9 cellular contexts compared by ENCODE assay signal in the genomic region with DNA sequence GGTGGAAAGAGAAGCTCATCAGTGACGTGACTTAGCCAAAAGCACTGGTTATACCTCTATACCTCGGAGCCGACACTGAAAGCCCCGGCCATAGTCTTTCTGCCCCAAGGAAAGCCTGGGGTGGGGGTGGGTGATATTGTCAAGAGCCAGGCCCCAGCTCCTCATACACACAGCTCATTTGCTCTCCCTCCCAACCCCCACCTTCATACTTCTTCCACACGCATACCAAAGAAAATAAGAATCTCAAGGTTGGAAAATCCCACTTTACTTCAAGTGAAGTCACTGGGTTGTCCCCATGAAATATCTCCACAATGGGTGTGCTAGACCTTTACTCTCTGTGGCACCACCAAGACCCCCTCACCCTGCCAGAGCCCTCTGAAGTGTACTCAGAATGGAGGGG. TPM values are rescaled to one million over a fixed set of nuclear protein-coding genes. Genes with fewer than 3 reads are reported as not detected.
DNase-seq lines count a peak whose midpoint lies in the region; ATAC-seq and TF ChIP-seq lines count a peak whose summit lies in the region.
"Had no signal": no experiment of that assay in that cellular context is flagged by ENCODE, and none has a peak within 500 bp of the region (broad histone marks: within the 10 kb centered on the region; RNA-seq: fewer than 3 reads in every experiment).

No MANE protein-coding gene starts in this region.

- H4K20me1 ChIP-seq in OCI-LY1 (ENCODE audit: insufficient read depth, low read length): no peaks in the 10 kb centered on the region

- peaks cover 66% of the 10 kb centered on the region for H3K4me1 Mint-ChIP-seq in CD4-positive, alpha-beta T cell (ENCODE audit: low read depth)

- H3F3A ChIP-seq in OCI-LY1 (ENCODE audit: insufficient read depth, low read length): no peaks in the 10 kb centered on the region

- H3K27ac Mint-ChIP-seq in CD4-positive, alpha-beta T cell: peak overlapping the region; percentile 99

- TF ChIP-seq POLR2A in sigmoid colon (IDR thresholded peaks at IDR 0.05): no peak

- CTCF ChIA-PET in CD4-positive, alpha-beta T cell (lab: Charles Lee): interaction anchor here (1.2 to 3.9 kb wide), 7 partner anchors 13 to 40 kb away, joined by 3 to 34 read pairs (median 5); partner anchors contain the start of gene ZFP62

- H3K27me3 Mint-ChIP-seq in CD4-positive, alpha-beta T cell: no peaks in the 10 kb centered on the region

- H3K36me3 Mint-ChIP-seq in CD4-positive, alpha-beta T cell (ENCODE audit: low read depth): peaks cover 55% of the 10 kb centered on the region

- ATAC-seq in CD4-positive, alpha-beta T cell (ENCODE audit: poor library complexity): no peak
- ATAC-seq in HG02571 (IDR thresholded peaks at IDR 0.05; ENCODE audit: unreplicated experiment) (no peak), HG02884 (IDR thresholded peaks at IDR 0.05; ENCODE audit: unreplicated experiment) (no peak)

- no peaks in the 10 kb centered on the region for H3K9me3 ChIP-seq in CD4-positive, alpha-beta T cell (ENCODE audit: control insufficient read depth, low read length)
- H3K9me3 ChIP-seq in OCI-LY1 (ENCODE audit: low read length) (no peaks in the 10 kb centered on the region), endocrine pancreas (ENCODE audit: control insufficient read depth, low read length) (no peaks in the 10 kb centered on the region), sigmoid colon (no peaks in the 10 kb centered on the region)

- no peak overlapping the region for H2AFZ ChIP-seq in OCI-LY1 (ENCODE audit: low read length)

- H3K4me2 ChIP-seq in OCI-LY1 (ENCODE audit: low read length): peak overlapping the region; percentile 83

- WGBS in sigmoid colon, 2 donors: 96% methylated on average over 5 of the region's 5 CpGs

- H3K36me3 ChIP-seq in OCI-LY1 (ENCODE audit: insufficient read depth, low read length) (peaks cover 21% of the 10 kb centered on the region), endocrine pancreas (ENCODE audit: control insufficient read depth, insufficient read depth, low read length) (no peaks in the 10 kb centered on the region), sigmoid colon (peaks cover 0 to 13% (median 4%) of the 10 kb centered on the region in 4 donors)

- H3K9me3 Mint-ChIP-seq in CD4-positive, alpha-beta T cell: no peaks in the 10 kb centered on the region

- DNase-seq in CD4-positive, alpha-beta T cell: no peak
- DNase-seq in sigmoid colon: no peak
- DNase-seq in NCI-H1048 (lab: John Stamatoyannopoulos, UW): no peak
- DNase-seq in SIG-M5 (lab: John Stamatoyannopoulos, UW): no peak
- DNase-seq: NCI-H510A treated with DMSO at 0.1 percent for 48 hours had no signal

- intact Hi-C loops in CD4-positive, alpha-beta T cell (cut with DNase I, micrococcal nuclease): loop anchor here (2.0 to 10.0 kb wide), 4 partner anchors 27 to 45 kb away; partner anchors contain the start of genes MGAT1 (in 1 of the 2) and ZFP62 (in 1 of the 2)
- intact Hi-C loops in sigmoid colon (cut with DNase I): no loop called here

- H3K79me2 ChIP-seq in OCI-LY1 (ENCODE audit: insufficient read depth, low read length): 0 out of 2 replicates have a peak, but pooled peaks cover 7% of the 10 kb centered on the region

- no peaks in the 10 kb centered on the region for H3K27me3 ChIP-seq in CD4-positive, alpha-beta T cell (ENCODE audit: control insufficient read depth, insufficient read depth, low read length)
- H3K27me3 ChIP-seq in OCI-LY1 (ENCODE audit: insufficient read depth, low read length) (no peaks in the 10 kb centered on the region), endocrine pancreas (ENCODE audit: control insufficient read depth, insufficient read depth, low read length) (no peaks in the 10 kb centered on the region), sigmoid colon (no peaks in the 10 kb centered on the region)

- peak overlapping the region; percentile 99 for H3K4me3 Mint-ChIP-seq in CD4-positive, alpha-beta T cell

- POLR2A ChIA-PET in CD4-positive, alpha-beta T cell (lab: Charles Lee): interaction anchor here (1.0 to 11.8 kb wide), 11 partner anchors 11 to 432 kb away, joined by 3 to 612 read pairs (median 11); partner anchors contain the start of genes MGAT1, TRIM52 and ZFP62

- H3K9ac ChIP-seq in OCI-LY1 (ENCODE audit: low read length) (no peak overlapping the region), endocrine pancreas (ENCODE audit: control insufficient read depth, insufficient read depth, low read length) (peak overlapping the region; percentile 95)

- peak overlapping the region; percentile 96 for H3K27ac ChIP-seq in CD4-positive, alpha-beta T cell (ENCODE audit: low read depth, low read length)
- H3K27ac ChIP-seq in OCI-LY1 (ENCODE audit: low read depth, low read length, poor library complexity, severe bottlenecking) (no peak overlapping the region), sigmoid colon (peak overlapping the region; percentile 96 to 100 (median 97))

- peak overlapping the region; percentile 70 for H3K4me3 ChIP-seq in OCI-LY1 (ENCODE audit: low read depth, low read length, poor library complexity, severe bottlenecking)
- peak overlapping the region; percentile 64 for H3K4me3 ChIP-seq in endocrine pancreas (ENCODE audit: control insufficient read depth, insufficient read depth, low read length)
- peak overlapping the region in 2 of 4 donors; percentile 83 to 93 for H3K4me3 ChIP-seq in sigmoid colon

- no peak for TF ChIP-seq EP300 in sigmoid colon (IDR thresholded peaks at IDR 0.05)

- TF ChIP-seq CTCF in CD4-positive, alpha-beta T cell (IDR thresholded peaks at IDR 0.05): no peak
- TF ChIP-seq CTCF in OCI-LY1 (IDR thresholded peaks at IDR 0.05; ENCODE audit: low read length) (no peak), sigmoid colon (IDR thresholded peaks at IDR 0.05) (no peak)

- H3K4me1 ChIP-seq in OCI-LY1 (ENCODE audit: insufficient read depth, low read length, severe bottlenecking) (peaks cover 30% of the 10 kb centered on the region), endocrine pancreas (ENCODE audit: control insufficient read depth, insufficient read depth, low read length) (peaks cover 4% of the 10 kb centered on the region), sigmoid colon (peaks cover 0 to 37% (median 34%) of the 10 kb centered on the region in 4 donors)

- H3K9me2 ChIP-seq in OCI-LY1 (ENCODE audit: low read depth, low read length): no peaks in the 10 kb centered on the region

RNA-seq across cellular contexts. Expression of gene MGAT1, which starts 27.1 kb away (rescaled TPM):
- total RNA-seq in CD4-positive, alpha-beta T cell: 10 to 100 TPM; 49.0 to 60.2 TPM
- total RNA-seq in sigmoid colon: 100 to 1,000 TPM in 3 of 4 donors, 10 to 100 TPM in 1; 94.5 to 149 (median 121) TPM
- polyA plus RNA-seq in sigmoid colon: 100 to 1,000 TPM in 1 of 3 donors, 10 to 100 TPM in 2; 41.4 to 134 (median 71.2) TPM

RNA-seq across cellular contexts. Expression of gene ZFP62, which starts 31.4 kb away (rescaled TPM):
- total RNA-seq in CD4-positive, alpha-beta T cell: 10 to 100 TPM; 22.6 to 24.9 TPM
- total RNA-seq in sigmoid colon: 10 to 100 TPM; 18.7 to 34.6 (median 27.3) TPM
- polyA plus RNA-seq in sigmoid colon: 10 to 100 TPM; 12.9 to 23.7 (median 16.2) TPM
